18 cellular contexts compared by ENCODE assay signal in the genomic region with DNA sequence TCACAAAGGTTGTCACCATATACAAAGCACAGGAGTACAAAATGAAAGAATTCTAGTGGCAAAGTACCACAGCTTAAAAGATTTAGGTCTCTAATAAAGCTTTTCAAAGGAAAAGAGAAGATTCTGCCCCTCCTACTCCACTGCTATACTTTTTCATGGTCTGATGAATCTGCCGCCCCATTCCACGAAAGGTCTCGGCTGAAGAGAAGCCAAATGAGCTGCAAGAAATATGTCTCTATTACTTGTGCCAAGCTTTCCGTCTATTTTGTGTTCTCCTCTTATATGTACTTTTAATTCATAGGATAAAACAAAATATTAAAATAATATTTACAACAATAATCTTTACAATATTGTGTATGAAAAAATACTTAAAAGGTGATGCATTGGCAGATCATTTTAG.
DNase-seq lines count a peak whose midpoint lies in the region; ATAC-seq and TF ChIP-seq lines count a peak whose summit lies in the region.
"Had no signal": no experiment of that assay in that cellular context is flagged by ENCODE, and none has a peak within 500 bp of the region (broad histone marks: within the 10 kb centered on the region; RNA-seq: fewer than 3 reads in every experiment).

No MANE protein-coding gene starts in this region.

- H3K4me3 ChIP-seq in Karpas-422 (ENCODE audit: low read length) (no peak overlapping the region), coronary artery (peak overlapping the region; percentile 57), thoracic aorta (peak overlapping the region; percentile 44), adrenal gland (peak overlapping the region in 1 of 4 donors; percentile 17), H7 (ENCODE audit: insufficient read depth, low read depth, low read length) (no peak overlapping the region)
- H3K4me3 ChIP-seq: cardiac muscle cell had no signal

- ATAC-seq in thoracic aorta (ENCODE audit: insufficient number of reproducible peaks, low FRiP score, low read depth) = no peak
- ATAC-seq: heart left ventricle had no signal

- TF ChIP-seq POLR2A in adrenal gland (IDR thresholded peaks at IDR 0.05) = no peak

- no peaks in the 10 kb centered on the region for H4K20me1 ChIP-seq in Karpas-422 (ENCODE audit: insufficient read depth, low read depth, low read length)

- TF ChIP-seq CTCF in coronary artery (IDR thresholded peaks at IDR 0.05) = no peak
- no peak for TF ChIP-seq CTCF in thoracic aorta (IDR thresholded peaks at IDR 0.05)
- TF ChIP-seq CTCF in adrenal gland (IDR thresholded peaks at IDR 0.05) = no peak

- WGBS in adrenal gland, 4 donors = 50 to 61% (median 55%) methylated on average over 4 of the region's 4 CpGs

- H3K4me1 ChIP-seq in Karpas-422 (ENCODE audit: low read length) (peaks cover 50% of the 10 kb centered on the region), thoracic aorta (ENCODE audit: control insufficient read depth in 1 of 2, low read depth in 2 of 2) (no peaks in the 10 kb centered on the region), adrenal gland (replicated peaks in 1 of 2) (no peaks in the 10 kb centered on the region)

- no peaks in the 10 kb centered on the region for H3K79me2 ChIP-seq in Karpas-422 (ENCODE audit: low read length)

- no peak for DNase-seq in Karpas-422
- DNase-seq in coronary artery (ENCODE audit: low spot score) = no peak
- peak; percentile 20 for DNase-seq in myocyte (ENCODE audit: low read depth)
- no peak for DNase-seq in thoracic aorta (ENCODE audit: low spot score)
- DNase-seq in adrenal gland = no peak
- DNase-seq in H7 = no peak
- no peak for DNase-seq in NCI-H2081 treated with DMSO at 0.1 percent for 48 hours (lab: John Stamatoyannopoulos, UW)
- DNase-seq: activated CD4-positive, alpha-beta T cell treated with anti-CD3 and anti-CD28 coated beads, Interleukin-2, amount 10 ng/mL, durations not matched to agents 24 days and 14 days; CD4-positive, alpha-beta memory T cell; DMS79 treated with DMSO at 0.1 percent for 48 hours; heart left ventricle; HFFc6; KBM-7; NCI-H2029 treated with DMSO at 0.1 percent for 48 hours; NCI-H524; SHP77; stimulated activated CD4-positive, alpha-beta T cell treated with anti-CD3 and anti-CD28 coated beads, Interleukin-4, amount 100 ng/mL, for 4 hours had no signal

- no peak overlapping the region for H2AFZ ChIP-seq in Karpas-422 (ENCODE audit: low read length)

- H3K36me3 ChIP-seq in Karpas-422 (ENCODE audit: insufficient read depth, low read length) (no peaks in the 10 kb centered on the region), thoracic aorta (no peaks in the 10 kb centered on the region), adrenal gland (replicated peaks in 1 of 2) (no peaks in the 10 kb centered on the region), H7 (replicated peaks; ENCODE audit: control insufficient read depth, insufficient read depth, low read length) (no peaks in the 10 kb centered on the region)

- H3K27me3 ChIP-seq in Karpas-422 (ENCODE audit: low read length) = no peaks in the 10 kb centered on the region
- no peaks in the 10 kb centered on the region for H3K27me3 ChIP-seq in thoracic aorta (replicated peaks; ENCODE audit: insufficient read depth)
- no peaks in the 10 kb centered on the region for H3K27me3 ChIP-seq in adrenal gland
- H3K27me3 ChIP-seq in H7 (ENCODE audit: control insufficient read depth, insufficient read depth, low read length) = no peaks in the 10 kb centered on the region
- H3K27me3 ChIP-seq: cardiac muscle cell, heart left ventricle had no signal

- H3K9ac ChIP-seq in Karpas-422 (ENCODE audit: low read length) = no peak overlapping the region

- H3K9me3 ChIP-seq in Karpas-422 (ENCODE audit: low read length) (no peaks in the 10 kb centered on the region), thoracic aorta (no peaks in the 10 kb centered on the region), adrenal gland (replicated peaks in 1 of 3) (no peaks in the 10 kb centered on the region)
- H3K9me3 ChIP-seq: heart left ventricle had no signal

- H3K9me2 ChIP-seq in Karpas-422 (replicated peaks; ENCODE audit: insufficient read depth, low read length) = no peaks in the 10 kb centered on the region

- H3K27ac ChIP-seq in Karpas-422 (ENCODE audit: low read length) (no peak overlapping the region), coronary artery (no peak overlapping the region), thoracic aorta (no peak overlapping the region), adrenal gland (no peak overlapping the region)
- H3K27ac ChIP-seq: cardiac muscle cell, heart left ventricle had no signal

- H3K4me2 ChIP-seq in Karpas-422 (ENCODE audit: low read depth, low read length, poor library complexity, severe bottlenecking) = peak overlapping the region; percentile 18

- intact Hi-C loops in adrenal gland (cut with DNase I) = no loop called here

Comparison
In these comparisons a context has a peak if more than half of its experiments do, and no peak if none do; other contexts are left out.
1. H3K4me3 ChIP-seq: peak in coronary artery (single experiment) and thoracic aorta (single experiment); none in Karpas-422 (single experiment) and H7 (single experiment).